In genomic region chr2:155080394-155080793, GRCh38 we compare ENCODE assay signal across 13 cellular contexts.
A peak's percentile ranks its signal among the peaks of the same experiment; 100 is the strongest.
DNase-seq lines count a peak whose midpoint lies in the region; ATAC-seq and TF ChIP-seq lines count a peak whose summit lies in the region.
"Had no signal": no experiment of that assay in that cellular context is flagged by ENCODE, and none has a peak within 500 bp of the region (broad histone marks: within the 10 kb centered on the region; RNA-seq: fewer than 3 reads in every experiment).

No MANE protein-coding gene starts in this region.

- TF ChIP-seq CTCF in right lobe of liver (IDR thresholded peaks at IDR 0.05), result no peak
- no peak for TF ChIP-seq CTCF in colonic mucosa (IDR thresholded peaks at IDR 0.05)

- H3K27ac ChIP-seq in right lobe of liver (no peak overlapping the region), colonic mucosa (no peak overlapping the region)
- H3K27ac ChIP-seq: BLaER1 treated with 17β-estradiol and CSF1 and Interleukin-3, amounts not matched to agents 10 nM and 100 nM; GM23248; HL-60 had no signal

- DNase-seq in HuH-7 (ENCODE audit: low spot score) (peak; percentile 5), islet precursor cell (peak; percentile 56), right lobe of liver (no peak), colonic mucosa (no peak), kidney tubule cell (ENCODE audit: low spot score) (no peak)
- DNase-seq: CD8-positive, alpha-beta T cell; GM23248; HCEC 1CT; KG1 had no signal

- H3K4me3 ChIP-seq in right lobe of liver (no peak overlapping the region), colonic mucosa (no peak overlapping the region)
- H3K4me3 ChIP-seq: BLaER1 treated with 17β-estradiol and CSF1 and Interleukin-3, amounts not matched to agents 10 nM and 100 nM; GM23248 had no signal

- H3K9ac ChIP-seq in colonic mucosa (ENCODE audit: low read depth in 2 of 2, low read length in 2 of 2), result no peak overlapping the region
- H3K9ac ChIP-seq: BLaER1 treated with 17β-estradiol and CSF1 and Interleukin-3, amounts not matched to agents 10 nM and 100 nM; GM23248 had no signal

- no peak for TF ChIP-seq POLR2A in right lobe of liver (IDR thresholded peaks at IDR 0.05)

- H3K27me3 ChIP-seq in right lobe of liver (no peaks in the 10 kb centered on the region), colonic mucosa (no peaks in the 10 kb centered on the region)
- H3K27me3 ChIP-seq: BLaER1 treated with 17β-estradiol and CSF1 and Interleukin-3, amounts not matched to agents 10 nM and 100 nM had no signal

- H3K9me3 ChIP-seq in right lobe of liver (no peaks in the 10 kb centered on the region), colonic mucosa (no peaks in the 10 kb centered on the region)
- H3K9me3 ChIP-seq: BLaER1 treated with 17β-estradiol and CSF1 and Interleukin-3, amounts not matched to agents 10 nM and 100 nM had no signal

- WGBS in right lobe of liver (ENCODE audit: insufficient coverage, low coverage, low lambda C conversion rate, missing lambda C conversion rate), result 8% methylated on average over 2 of the region's 2 CpGs

- intact Hi-C loops in right lobe of liver (cut with DNase I) (no loop called here), colonic mucosa (cut with DNase I) (no loop called here)

- H3K4me1 ChIP-seq in right lobe of liver (peaks cover 0 to 4% (median 0%) of the 10 kb centered on the region in 4 donors), colonic mucosa (no peaks in the 10 kb centered on the region)
- H3K4me1 ChIP-seq: BLaER1 treated with 17β-estradiol and CSF1 and Interleukin-3, amounts not matched to agents 10 nM and 100 nM had no signal

- H3K36me3 ChIP-seq in right lobe of liver (no peaks in the 10 kb centered on the region), colonic mucosa (no peaks in the 10 kb centered on the region)
- H3K36me3 ChIP-seq: BLaER1 treated with 17β-estradiol and CSF1 and Interleukin-3, amounts not matched to agents 10 nM and 100 nM had no signal

- peak; percentile 31 to 78 (median 73) for ATAC-seq in right lobe of liver
- no peak for ATAC-seq in GM18858 (IDR thresholded peaks at IDR 0.05; ENCODE audit: unreplicated experiment)
- no peak for ATAC-seq in GM18873 (IDR thresholded peaks at IDR 0.05; ENCODE audit: low FRiP score, unreplicated experiment)
- ATAC-seq: CD8-positive, alpha-beta T cell had no signal

Comparison
In these comparisons a context has a peak if more than half of its experiments do, and no peak if none do; other contexts are left out.
1. DNase-seq: peak in HuH-7 (single experiment) and islet precursor cell (single experiment); none in right lobe of liver (0 of 3), colonic mucosa (single experiment) and kidney tubule cell (single experiment).
2. ATAC-seq: peak in right lobe of liver (4 of 4); none in GM18858 (single experiment) and GM18873 (single experiment).